ENCODE assay signal across 24 cellular contexts in the genomic region with DNA sequence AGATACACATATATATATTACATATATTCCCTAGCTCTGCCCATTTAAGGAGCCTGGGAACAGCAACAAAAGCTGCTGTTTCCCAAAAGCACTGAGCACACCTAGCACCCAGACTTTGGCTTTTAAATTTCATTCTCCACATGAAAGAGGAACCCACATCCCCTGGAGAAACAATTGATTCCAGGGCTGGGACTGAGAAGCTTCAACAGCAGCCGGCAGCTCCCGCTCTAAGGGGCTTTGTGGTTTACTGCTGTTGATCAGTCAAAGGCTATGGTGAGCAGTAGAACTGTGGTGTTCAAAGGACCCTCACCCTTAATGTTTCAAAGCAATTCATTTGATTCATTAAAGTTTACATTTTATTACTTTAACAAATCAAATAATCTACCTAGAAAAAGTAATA.
"Had no signal": no experiment of that assay in that cellular context is flagged by ENCODE, and none has a peak within 500 bp of the region (broad histone marks: within the 10 kb centered on the region; RNA-seq: fewer than 3 reads in every experiment).

No MANE protein-coding gene starts in this region.

- H3K27ac Mint-ChIP-seq: activated CD8-positive, alpha-beta T cell treated with anti-CD3 and anti-CD28 coated beads, Interleukin-2, amount 10 ng/mL, durations not matched to agents 7 days and 5 days; activated naive CD4-positive, alpha-beta T cell treated with anti-CD3 and anti-CD28 coated beads for 36 hours; activated naive CD4-positive, alpha-beta T cell treated with anti-CD3 and anti-CD28 coated beads, Interleukin-2, amount 50 U/mL, for 72 hours; activated T-cell treated with anti-CD3 and anti-CD28 coated beads, Interleukin-2, amount 50 U/mL, for 24 hours; T-helper 17 cell had no signal

- H3K27ac ChIP-seq: adrenal gland, body of pancreas, breast epithelium, PC-9, RWPE1, WERI-Rb-1 had no signal

- H3K4me3 Mint-ChIP-seq: activated CD8-positive, alpha-beta T cell treated with anti-CD3 and anti-CD28 coated beads, Interleukin-2, amount 10 ng/mL, durations not matched to agents 7 days and 5 days; activated naive CD4-positive, alpha-beta T cell treated with anti-CD3 and anti-CD28 coated beads for 36 hours; activated T-cell treated with anti-CD3 and anti-CD28 coated beads, Interleukin-2, amount 50 U/mL, for 24 hours had no signal

- H3K4me2 ChIP-seq: PC-9 had no signal

- H3K4me1 ChIP-seq: adrenal gland, body of pancreas, breast epithelium had no signal

- H3K36me3 Mint-ChIP-seq: activated naive CD4-positive, alpha-beta T cell treated with anti-CD3 and anti-CD28 coated beads, Interleukin-2, amount 50 U/mL, for 72 hours; T-cell had no signal

- H3K4me3 ChIP-seq: adrenal gland, body of pancreas, breast epithelium, PC-9 had no signal

- DNase-seq: activated CD4-positive, alpha-beta T cell treated with anti-CD3 and anti-CD28 coated beads for 1 hour; activated CD4-positive, alpha-beta T cell treated with anti-CD3 and anti-CD28 coated beads for 48 hours; activated CD4-positive, CD25-positive, alpha-beta regulatory T cell; activated gamma-delta T cell treated with Interleukin-2 at 50 U/mL for 16 hours; activated T-cell treated with anti-CD3 and anti-CD28 coated beads, Interleukin-2, amount 50 U/mL, for 24 hours; body of pancreas; NCI-H1048; NCI-H1105 treated with DMSO at 0.1 percent for 48 hours; NCI-H1436; NCI-H1694 treated with DMSO at 0.1 percent for 48 hours; NCI-H2029; NCI-H345; NCI-H524 treated with DMSO at 0.1 percent for 48 hours; PC-9; SIG-M5; T-cell; T-helper 17 cell; WERI-Rb-1 had no signal

- H3K36me3 ChIP-seq: adrenal gland, breast epithelium, WERI-Rb-1 had no signal

- H3K9me3 Mint-ChIP-seq: activated naive CD4-positive, alpha-beta T cell treated with anti-CD3 and anti-CD28 coated beads for 36 hours; activated T-cell treated with anti-CD3 and anti-CD28 coated beads, Interleukin-2, amount 50 U/mL, for 24 hours; T-cell had no signal

- H3K9me3 ChIP-seq: adrenal gland, body of pancreas, breast epithelium had no signal
